Comparison of ENCODE assay signal across 14 cellular contexts in the genomic region with DNA sequence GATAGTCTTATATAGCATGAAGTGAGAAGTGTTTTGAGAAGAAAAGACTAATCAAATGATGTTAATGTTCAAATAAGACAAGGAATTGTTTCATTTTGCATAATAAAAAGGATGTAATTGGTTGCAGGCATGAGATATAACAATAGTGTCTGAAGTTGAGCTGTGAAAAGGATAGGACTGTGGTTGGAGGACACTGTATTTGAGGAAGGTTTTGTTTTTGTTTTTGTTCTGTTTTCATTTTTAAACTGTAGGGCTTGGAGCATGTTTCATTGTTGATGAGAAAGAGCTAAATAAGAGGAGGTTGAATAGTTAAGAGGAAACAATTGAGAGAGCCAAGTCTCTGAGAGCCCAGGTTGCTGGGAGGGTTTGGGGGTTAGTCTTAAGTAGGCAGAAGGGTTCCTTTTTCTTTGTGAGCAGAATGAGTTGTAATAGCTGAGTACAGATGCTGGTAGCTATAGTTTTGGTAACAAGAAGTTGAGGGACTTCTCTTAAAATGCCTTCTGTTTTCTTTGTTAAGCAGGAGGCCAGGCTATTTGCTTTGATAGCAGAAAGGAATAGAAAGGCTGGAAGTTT. TPM values are rescaled to one million over a fixed set of nuclear protein-coding genes. Genes with fewer than 3 reads are reported as not detected.
DNase-seq lines count a peak whose midpoint lies in the region; ATAC-seq and TF ChIP-seq lines count a peak whose summit lies in the region.
"Had no signal": no experiment of that assay in that cellular context is flagged by ENCODE, and none has a peak within 500 bp of the region (broad histone marks: within the 10 kb centered on the region; RNA-seq: fewer than 3 reads in every experiment).

No MANE protein-coding gene starts in this region.

- peak overlapping the region; percentile 40 for H3K27ac Mint-ChIP-seq in activated T-helper 1 cell treated with anti-CD3 and anti-CD28 coated beads, Interleukin-12 subunit alpha, Interleukin-12 subunit beta, Interleukin-2, Interleukin-4 antibody, amounts not matched to agents 30 ng/mL and 10 ng/mL and 1 ng/mL, durations not matched to agents 14 hours and 24 hours and 36 hours
- H3K27ac Mint-ChIP-seq in nephron: peak overlapping the region in 2 of 3 experiments; percentile 18 to 31

- no peak for DNase-seq in activated T-helper 1 cell treated with anti-CD3 and anti-CD28 coated beads, Interleukin-12 subunit alpha, Interleukin-12 subunit beta, Interleukin-2, Interleukin-4 antibody, amounts not matched to agents 30 ng/mL and 10 ng/mL and 1 ng/mL, durations not matched to agents 14 hours and 24 hours and 36 hours (ENCODE audit: low spot score)
- DNase-seq in A673 (ENCODE audit: low spot score): no peak
- DNase-seq in NK-92 treated with Interleukin-12 subunit alpha and Interleukin-12 subunit beta, amount 100 ng/mL, for 24 hours (lab: John Stamatoyannopoulos, UW): no peak
- DNase-seq: activated CD4-positive, CD25-positive, alpha-beta regulatory T cell treated with anti-CD3 and anti-CD28 coated beads, Interleukin-2, amount 50 U/mL, for 72 hours; activated gamma-delta T cell treated with Interleukin-2 at 50 U/mL for 16 hours; IMR-90; NCI-H187 treated with DMSO at 0.1 percent for 48 hours; right cardiac atrium had no signal

- H3K4me3 ChIP-seq in A673 (ENCODE audit: low read depth, low read length, poor library complexity, severe bottlenecking): no peak overlapping the region

- ATAC-seq in GM18517 (IDR thresholded peaks at IDR 0.05; ENCODE audit: unreplicated experiment) (peak; percentile 33), GM21825 (IDR thresholded peaks at IDR 0.05; ENCODE audit: unreplicated experiment) (peak; percentile 34), GM18907 (IDR thresholded peaks at IDR 0.05; ENCODE audit: unreplicated experiment) (no peak)
- ATAC-seq: HCT116, right cardiac atrium, SK-N-SH treated with all-trans-retinoic acid at 6 μM for 48 hours had no signal

- no peaks in the 10 kb centered on the region for H3K4me1 ChIP-seq in A673 (ENCODE audit: insufficient read depth, low read length, poor library complexity, severe bottlenecking)

- peaks cover 46% of the 10 kb centered on the region for H3K4me1 Mint-ChIP-seq in activated T-helper 1 cell treated with anti-CD3 and anti-CD28 coated beads, Interleukin-12 subunit alpha, Interleukin-12 subunit beta, Interleukin-2, Interleukin-4 antibody, amounts not matched to agents 30 ng/mL and 10 ng/mL and 1 ng/mL, durations not matched to agents 14 hours and 24 hours and 36 hours (ENCODE audit: low read depth)
- no peaks in the 10 kb centered on the region for H3K4me1 Mint-ChIP-seq in nephron

- TF ChIP-seq CTCF in nephron (IDR thresholded peaks at IDR 0.05; ENCODE audit: unreplicated experiment in 3 of 3) (no peak), A673 (conservative IDR thresholded peaks at IDR 0.05; ENCODE audit: low read depth, low read length) (no peak)

- H3K27ac ChIP-seq in A673 (ENCODE audit: low read depth, low read length, poor library complexity, severe bottlenecking): no peak overlapping the region

- POLR2A ChIA-PET in A673 (lab: Charles Lee; ENCODE audit: low non-redundant PET): interaction anchor here (0.6 kb wide), 1 partner anchor 15 kb away, joined by 3 read pairs; no protein-coding TSS in a partner anchor

- no peaks in the 10 kb centered on the region for H3K9me3 Mint-ChIP-seq in activated T-helper 1 cell treated with anti-CD3 and anti-CD28 coated beads, Interleukin-12 subunit alpha, Interleukin-12 subunit beta, Interleukin-2, Interleukin-4 antibody, amounts not matched to agents 30 ng/mL and 10 ng/mL and 1 ng/mL, durations not matched to agents 14 hours and 24 hours and 36 hours
- no peaks in the 10 kb centered on the region for H3K9me3 Mint-ChIP-seq in nephron

- intact Hi-C loops in activated T-helper 1 cell treated with anti-CD3 and anti-CD28 coated beads, Interleukin-12 subunit alpha, Interleukin-12 subunit beta, Interleukin-2, Interleukin-4 antibody, amounts not matched to agents 30 ng/mL and 10 ng/mL and 1 ng/mL, durations not matched to agents 14 hours and 24 hours and 36 hours (cut with micrococcal nuclease): no loop called here
- intact Hi-C loops in A673 (cut with micrococcal nuclease; ENCODE audit: unreplicated experiment): no loop called here

- no peaks in the 10 kb centered on the region for H3K9me3 ChIP-seq in A673 (ENCODE audit: low read depth, low read length, poor library complexity, severe bottlenecking)

- no peaks in the 10 kb centered on the region for H3K36me3 ChIP-seq in A673 (ENCODE audit: insufficient read depth, low read length, poor library complexity, severe bottlenecking)

- H3K4me3 Mint-ChIP-seq in activated T-helper 1 cell treated with anti-CD3 and anti-CD28 coated beads, Interleukin-12 subunit alpha, Interleukin-12 subunit beta, Interleukin-2, Interleukin-4 antibody, amounts not matched to agents 30 ng/mL and 10 ng/mL and 1 ng/mL, durations not matched to agents 14 hours and 24 hours and 36 hours: no peak overlapping the region
- H3K4me3 Mint-ChIP-seq in nephron: no peak overlapping the region

- no peaks in the 10 kb centered on the region for H3K27me3 Mint-ChIP-seq in activated T-helper 1 cell treated with anti-CD3 and anti-CD28 coated beads, Interleukin-12 subunit alpha, Interleukin-12 subunit beta, Interleukin-2, Interleukin-4 antibody, amounts not matched to agents 30 ng/mL and 10 ng/mL and 1 ng/mL, durations not matched to agents 14 hours and 24 hours and 36 hours (ENCODE audit: insufficient read depth)
- H3K27me3 Mint-ChIP-seq in nephron (ENCODE audit: low read depth): no peaks in the 10 kb centered on the region

- H3K36me3 Mint-ChIP-seq in activated T-helper 1 cell treated with anti-CD3 and anti-CD28 coated beads, Interleukin-12 subunit alpha, Interleukin-12 subunit beta, Interleukin-2, Interleukin-4 antibody, amounts not matched to agents 30 ng/mL and 10 ng/mL and 1 ng/mL, durations not matched to agents 14 hours and 24 hours and 36 hours (ENCODE audit: low read depth): peaks cover 5% of the 10 kb centered on the region
- H3K36me3 Mint-ChIP-seq in nephron (ENCODE audit: low read depth): no peaks in the 10 kb centered on the region

- H3K27me3 ChIP-seq in A673 (replicated peaks; ENCODE audit: insufficient read depth, low read depth, low read length, poor library complexity): no peaks in the 10 kb centered on the region

- CTCF ChIA-PET in A673 (lab: Charles Lee): no interaction called here

- BruUV-seq in A673 (replicated peaks; lab: Mats Ljungman, UMichigan): no TSS peak

RNA-seq across cellular contexts. Expression of gene CCDC91, which starts 58.4 kb away (rescaled TPM):
- 12.9 and 15.0 TPM in 2 replicates for total RNA-seq in activated T-helper 1 cell treated with anti-CD3 and anti-CD28 coated beads, Interleukin-12 subunit alpha, Interleukin-12 subunit beta, Interleukin-2, Interleukin-4 antibody, amounts not matched to agents 30 ng/mL and 10 ng/mL and 1 ng/mL, durations not matched to agents 14 hours and 24 hours and 36 hours
- 24.0 and 26.8 TPM in 2 replicates for total RNA-seq in A673 (2021)
